1 cellular context compared by ENCODE assay signal in genomic region chr5:80255752-80256479, GRCh38.
TF ChIP-seq lines count a peak whose summit lies in the region.

TSS of gene SERINC5 (minus strand) at chr5:80256048. CDS start at chr5:80255922, 126 bp downstream.

TF ChIP-seq in HepG2, 621 proteins besides CTCF, POLR2A, EP300 and RAD21 (continued from another document and continues in another):
- TF ChIP-seq TFAP4 (IDR thresholded peaks at IDR 0.05; ENCODE audit: borderline replicate concordance, low read depth) (no peak), ZNF354B (CRISPR knock-in tag; IDR thresholded peaks at IDR 0.05) (no peak), ZNF772 (CRISPR knock-in tag; IDR thresholded peaks at IDR 0.05) (peak; percentile 91), SNAPC4 (CRISPR knock-in tag; IDR thresholded peaks at IDR 0.05) (no peak), TSC22D2 (CRISPR knock-in tag; IDR thresholded peaks at IDR 0.05; ENCODE audit: borderline replicate concordance) (peak; percentile 51; the same call in 1 of the 2 replicates), SETDB1 (CRISPR knock-in tag; IDR thresholded peaks at IDR 0.05; ENCODE audit: borderline replicate concordance) (no peak), HIVEP1 (CRISPR knock-in tag; IDR thresholded peaks at IDR 0.05) (no peak; the same call in 1 of the 2 replicates), PHF5A (CRISPR knock-in tag; IDR thresholded peaks at IDR 0.05; ENCODE audit: low read depth, unreplicated experiment) (no peak), ZNF282 (IDR thresholded peaks at IDR 0.05; ENCODE audit: partially characterized antibody) (no peak), TRAFD1 (CRISPR knock-in tag; IDR thresholded peaks at IDR 0.05; ENCODE audit: borderline replicate concordance) (no peak), SP1 (IDR thresholded peaks at IDR 0.05) (no peak), SP1 (CRISPR knock-in tag; IDR thresholded peaks at IDR 0.05) (peak; percentile 80), NR2C2 (CRISPR knock-in tag; IDR thresholded peaks at IDR 0.05; ENCODE audit: borderline replicate concordance) (peak; percentile 78; the same call in 1 of the 2 replicates), ZNF292 (CRISPR knock-in tag; IDR thresholded peaks at IDR 0.05; ENCODE audit: borderline replicate concordance, low read depth) (0 out of 2 replicates have a peak, but pooled peaks have one; percentile 15), REPIN1 (CRISPR knock-in tag; IDR thresholded peaks at IDR 0.05; ENCODE audit: borderline replicate concordance, low read depth) (peak; percentile 18; the same call in 1 of the 2 replicates), MBD4 (IDR thresholded peaks at IDR 0.05; ENCODE audit: borderline replicate concordance, low read length) (no peak), PPARG (CRISPR knock-in tag; conservative IDR thresholded peaks at IDR 0.05) (no peak), CHD4 (IDR thresholded peaks at IDR 0.05; ENCODE audit: borderline replicate concordance, low read length) (no peak), HOXA5 (CRISPR knock-in tag; IDR thresholded peaks at IDR 0.05) (peak; percentile 51; the same call in 1 of the 2 replicates), IKZF4 (CRISPR knock-in tag; IDR thresholded peaks at IDR 0.05; ENCODE audit: borderline replicate concordance, low read depth, not compliant biosample characterization) (peak; percentile 73), CAMTA2 (CRISPR knock-in tag; IDR thresholded peaks at IDR 0.05; ENCODE audit: borderline replicate concordance) (0 out of 2 replicates have a peak, but pooled peaks have one; percentile 41), ZSCAN21 (CRISPR knock-in tag; IDR thresholded peaks at IDR 0.05; ENCODE audit: borderline replicate concordance) (peak; percentile 84), XRCC5 (optimal IDR thresholded peaks at IDR 0.05; ENCODE audit: low read length) (peak; percentile 28), SCMH1 (CRISPR knock-in tag; IDR thresholded peaks at IDR 0.05; ENCODE audit: borderline replicate concordance) (no peak), HNRNPH1 (optimal IDR thresholded peaks at IDR 0.05; ENCODE audit: low read depth, low read length) (no peak), RBFOX2 (IDR thresholded peaks at IDR 0.05; ENCODE audit: low read depth, low read length) (peak; percentile 91), FOSL2 (CRISPR knock-in tag; IDR thresholded peaks at IDR 0.05) (peak; percentile 30; the same call in 1 of the 2 replicates), SKI (IDR thresholded peaks at IDR 0.05; ENCODE audit: partially characterized antibody) (peak; percentile 19), HMGXB4 (CRISPR knock-in tag; IDR thresholded peaks at IDR 0.05; ENCODE audit: borderline replicate concordance in 1 of 2, low read depth in 1 of 2) (peak; percentile 70 to 80; a peak in 3 of 4 replicates)
- TF ChIP-seq, protein P1, sequence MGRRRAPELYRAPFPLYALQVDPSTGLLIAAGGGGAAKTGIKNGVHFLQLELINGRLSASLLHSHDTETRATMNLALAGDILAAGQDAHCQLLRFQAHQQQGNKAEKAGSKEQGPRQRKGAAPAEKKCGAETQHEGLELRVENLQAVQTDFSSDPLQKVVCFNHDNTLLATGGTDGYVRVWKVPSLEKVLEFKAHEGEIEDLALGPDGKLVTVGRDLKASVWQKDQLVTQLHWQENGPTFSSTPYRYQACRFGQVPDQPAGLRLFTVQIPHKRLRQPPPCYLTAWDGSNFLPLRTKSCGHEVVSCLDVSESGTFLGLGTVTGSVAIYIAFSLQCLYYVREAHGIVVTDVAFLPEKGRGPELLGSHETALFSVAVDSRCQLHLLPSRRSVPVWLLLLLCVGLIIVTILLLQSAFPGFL (CRISPR knock-in tag; IDR thresholded peaks at IDR 0.05) = no peak
- TF ChIP-seq, protein P2, sequence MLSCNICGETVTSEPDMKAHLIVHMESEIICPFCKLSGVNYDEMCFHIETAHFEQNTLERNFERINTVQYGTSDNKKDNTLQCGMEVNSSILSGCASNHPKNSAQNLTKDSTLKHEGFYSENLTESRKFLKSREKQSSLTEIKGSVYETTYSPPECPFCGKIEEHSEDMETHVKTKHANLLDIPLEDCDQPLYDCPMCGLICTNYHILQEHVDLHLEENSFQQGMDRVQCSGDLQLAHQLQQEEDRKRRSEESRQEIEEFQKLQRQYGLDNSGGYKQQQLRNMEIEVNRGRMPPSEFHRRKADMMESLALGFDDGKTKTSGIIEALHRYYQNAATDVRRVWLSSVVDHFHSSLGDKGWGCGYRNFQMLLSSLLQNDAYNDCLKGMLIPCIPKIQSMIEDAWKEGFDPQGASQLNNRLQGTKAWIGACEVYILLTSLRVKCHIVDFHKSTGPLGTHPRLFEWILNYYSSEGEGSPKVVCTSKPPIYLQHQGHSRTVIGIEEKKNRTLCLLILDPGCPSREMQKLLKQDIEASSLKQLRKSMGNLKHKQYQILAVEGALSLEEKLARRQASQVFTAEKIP (CRISPR knock-in tag; IDR thresholded peaks at IDR 0.05; ENCODE audit: borderline replicate concordance) = no peak
- TF ChIP-seq, protein P3, sequence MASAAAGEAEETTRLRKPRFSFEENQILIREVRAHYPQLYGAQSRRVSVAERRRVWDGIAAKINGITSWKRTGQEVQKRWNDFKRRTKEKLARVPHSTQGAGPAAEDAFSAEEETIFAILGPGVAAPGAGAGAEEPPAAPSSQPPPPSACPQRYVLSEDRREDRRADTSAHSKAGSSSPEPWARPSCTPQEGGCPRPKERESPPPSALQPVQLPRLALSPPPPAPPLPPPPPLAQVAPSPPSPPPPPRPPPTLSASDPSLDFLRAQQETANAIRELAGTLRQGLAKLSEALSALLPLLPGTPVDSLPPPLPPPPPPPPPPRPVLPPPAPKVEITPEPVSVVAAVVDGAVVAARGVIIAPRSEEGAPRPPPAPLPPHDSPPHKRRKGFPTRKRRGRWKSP (CRISPR knock-in tag; IDR thresholded peaks at IDR 0.05) = peak; percentile 98
- TF ChIP-seq, protein P4, sequence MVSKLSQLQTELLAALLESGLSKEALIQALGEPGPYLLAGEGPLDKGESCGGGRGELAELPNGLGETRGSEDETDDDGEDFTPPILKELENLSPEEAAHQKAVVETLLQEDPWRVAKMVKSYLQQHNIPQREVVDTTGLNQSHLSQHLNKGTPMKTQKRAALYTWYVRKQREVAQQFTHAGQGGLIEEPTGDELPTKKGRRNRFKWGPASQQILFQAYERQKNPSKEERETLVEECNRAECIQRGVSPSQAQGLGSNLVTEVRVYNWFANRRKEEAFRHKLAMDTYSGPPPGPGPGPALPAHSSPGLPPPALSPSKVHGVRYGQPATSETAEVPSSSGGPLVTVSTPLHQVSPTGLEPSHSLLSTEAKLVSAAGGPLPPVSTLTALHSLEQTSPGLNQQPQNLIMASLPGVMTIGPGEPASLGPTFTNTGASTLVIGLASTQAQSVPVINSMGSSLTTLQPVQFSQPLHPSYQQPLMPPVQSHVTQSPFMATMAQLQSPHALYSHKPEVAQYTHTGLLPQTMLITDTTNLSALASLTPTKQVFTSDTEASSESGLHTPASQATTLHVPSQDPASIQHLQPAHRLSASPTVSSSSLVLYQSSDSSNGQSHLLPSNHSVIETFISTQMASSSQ (IDR thresholded peaks at IDR 0.05; ENCODE audit: low read depth) = no peak
- TF ChIP-seq, protein P4 (CRISPR knock-in tag; IDR thresholded peaks at IDR 0.05; ENCODE audit: borderline replicate concordance) = peak; percentile 72; the same call in 1 of the 2 replicates
- TF ChIP-seq, protein P5, sequence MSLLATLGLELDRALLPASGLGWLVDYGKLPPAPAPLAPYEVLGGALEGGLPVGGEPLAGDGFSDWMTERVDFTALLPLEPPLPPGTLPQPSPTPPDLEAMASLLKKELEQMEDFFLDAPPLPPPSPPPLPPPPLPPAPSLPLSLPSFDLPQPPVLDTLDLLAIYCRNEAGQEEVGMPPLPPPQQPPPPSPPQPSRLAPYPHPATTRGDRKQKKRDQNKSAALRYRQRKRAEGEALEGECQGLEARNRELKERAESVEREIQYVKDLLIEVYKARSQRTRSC (CRISPR knock-in tag; IDR thresholded peaks at IDR 0.05; ENCODE audit: low read depth) = 0 out of 2 replicates have a peak, but pooled peaks have one; percentile 71
